Comparison of ENCODE assay signal across 19 cellular contexts in the genomic region with DNA sequence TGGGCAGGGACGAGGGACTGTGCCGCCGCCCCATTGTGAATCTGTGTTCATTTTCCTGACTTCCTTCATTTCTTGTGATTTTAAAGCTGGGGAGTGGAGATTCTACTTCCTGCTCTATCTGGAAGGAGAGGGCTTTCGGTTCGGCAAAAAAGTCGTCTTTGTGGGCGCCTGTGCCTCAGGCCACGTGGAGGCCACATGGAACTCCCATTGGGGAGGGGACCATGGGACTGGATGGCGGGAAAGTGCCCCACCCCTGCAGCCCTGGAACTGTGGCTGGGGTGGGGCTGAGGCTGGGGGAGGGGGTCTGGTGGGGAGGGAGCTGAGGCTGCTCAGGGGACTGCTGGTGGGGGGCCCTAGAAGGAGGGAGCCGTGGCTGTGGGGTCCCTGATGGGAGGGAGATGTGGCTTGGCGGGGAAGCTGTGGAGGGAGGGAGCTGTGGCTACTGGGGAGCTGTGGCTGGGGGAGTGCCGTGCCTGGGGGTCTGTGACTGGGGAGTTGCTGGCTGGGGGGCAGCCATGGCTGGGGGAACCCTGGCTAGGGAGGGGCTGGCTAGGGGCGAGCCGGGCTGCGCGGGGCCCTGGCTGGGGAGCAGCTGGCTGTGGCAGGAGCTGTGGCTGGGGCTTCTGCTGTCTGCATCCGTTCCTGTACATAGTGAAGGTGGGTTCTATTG. TPM values are rescaled to one million over a fixed set of nuclear protein-coding genes. Genes with fewer than 3 reads are reported as not detected.
A peak's percentile ranks its signal among the peaks of the same experiment; 100 is the strongest.
DNase-seq lines count a peak whose midpoint lies in the region; ATAC-seq and TF ChIP-seq lines count a peak whose summit lies in the region.
"Had no signal": no experiment of that assay in that cellular context is flagged by ENCODE, and none has a peak within 500 bp of the region (broad histone marks: within the 10 kb centered on the region; RNA-seq: fewer than 3 reads in every experiment).

No MANE protein-coding gene starts in this region.

- no peak for ATAC-seq in GM21786 (IDR thresholded peaks at IDR 0.05; ENCODE audit: unreplicated experiment)
- ATAC-seq: activated CD4-positive, CD25-positive, alpha-beta regulatory T cell treated with anti-CD3 and anti-CD28 coated beads, Interleukin-2, amount 50 U/mL, for 24 hours; lower lobe of right lung; right lobe of liver had no signal

- no peaks in the 10 kb centered on the region for H3K36me3 ChIP-seq in BLaER1
- peaks cover 0 to 8% of the 10 kb centered on the region in 2 experiments; a peak in 1 of 3 replicates for H3K36me3 ChIP-seq in HEK293 (ENCODE audit: control insufficient read depth in 2 of 2, insufficient read depth in 1 of 2, low read length in 2 of 2)
- H3K36me3 ChIP-seq: lower lobe of right lung, right lobe of liver had no signal

- no peaks in the 10 kb centered on the region for H3K27me3 ChIP-seq in BLaER1
- H3K27me3 ChIP-seq: right lobe of liver had no signal

- H3K4me1 Mint-ChIP-seq in brain (peaks cover 24% of the 10 kb centered on the region), nephron (peaks cover 42% of the 10 kb centered on the region)

- peak overlapping the region in 3 of 5 experiments; percentile 67 to 90 (median 79) for H3K27ac Mint-ChIP-seq in brain
- H3K27ac Mint-ChIP-seq in nephron: peak overlapping the region in 1 of 3 experiments; percentile 67
- H3K27ac Mint-ChIP-seq: CD4-positive, alpha-beta memory T cell had no signal

- no peaks in the 10 kb centered on the region for H3K9me3 ChIP-seq in BLaER1
- H3K9me3 ChIP-seq in HEK293 (ENCODE audit: control insufficient read depth, insufficient read depth, low read depth, low read length): no peaks in the 10 kb centered on the region
- H3K9me3 ChIP-seq: lower lobe of right lung, right lobe of liver had no signal

- peaks cover 41% of the 10 kb centered on the region for H3K4me1 ChIP-seq in BLaER1
- H3K4me1 ChIP-seq in HEK293 (ENCODE audit: control insufficient read depth, insufficient read depth, low read length): 0 out of 2 replicates have a peak, but pooled peaks cover 6% of the 10 kb centered on the region

- H4K20me1 ChIP-seq in BLaER1: no peaks in the 10 kb centered on the region

- H3K4me3 Mint-ChIP-seq in brain: no peak overlapping the region
- peak overlapping the region in 2 of 3 experiments; percentile 24 to 45 for H3K4me3 Mint-ChIP-seq in nephron
- H3K4me3 Mint-ChIP-seq: CD4-positive, alpha-beta memory T cell had no signal

- DNase-seq in islet precursor cell (no peak), NCI-H2171 treated with DMSO at 0.1 percent for 48 hours (lab: John Stamatoyannopoulos, UW) (no peak), mesenteric fat pad (ENCODE audit: low spot score) (no peak)
- DNase-seq: activated gamma-delta T cell treated with Interleukin-2 at 50 U/mL for 16 hours; activated T-cell treated with anti-CD3 and anti-CD28 coated beads, Interleukin-2, amount 50 U/mL, for 1 hour; central memory CD4-positive, alpha-beta T cell; GDM1; lower lobe of right lung; NCI-H1694; occipital lobe; right lobe of liver; SHP77 had no signal

- no peaks in the 10 kb centered on the region for H3K36me3 Mint-ChIP-seq in brain
- H3K36me3 Mint-ChIP-seq in nephron (ENCODE audit: low read depth): no peaks in the 10 kb centered on the region
- H3K36me3 Mint-ChIP-seq: CD4-positive, alpha-beta memory T cell had no signal

- CTCF ChIA-PET in HEK293 (lab: Yijun Ruan, JAX): interaction anchor here (0.7 to 1.6 kb wide), 6 partner anchors 35 to 296 kb away, joined by 3 to 6 read pairs (median 4); no protein-coding TSS in a partner anchor

- H3K9me3 Mint-ChIP-seq in brain (no peaks in the 10 kb centered on the region), nephron (no peaks in the 10 kb centered on the region)

- H3K27me3 Mint-ChIP-seq in brain (no peaks in the 10 kb centered on the region), nephron (ENCODE audit: low read depth) (no peaks in the 10 kb centered on the region)

- H3K4me3 ChIP-seq in BLaER1: no peak overlapping the region
- H3K4me3 ChIP-seq in HEK293 (ENCODE audit: low read depth, low read length): no peak overlapping the region
- H3K4me3 ChIP-seq: lower lobe of right lung, right lobe of liver had no signal

- H3K27ac ChIP-seq in BLaER1 (peak overlapping the region; percentile 35; the same call in 1 of the 2 replicates), HEK293 (ENCODE audit: extremely low read depth, low read depth, low read length) (no peak overlapping the region)
- H3K27ac ChIP-seq: lower lobe of right lung, right lobe of liver had no signal

- H3K9ac ChIP-seq in BLaER1: no peak overlapping the region

- no peak for TF ChIP-seq CTCF in HEK293 (tag by site-specific recombination; IDR thresholded peaks at IDR 0.05)
- no peak for TF ChIP-seq CTCF in brain (conservative IDR thresholded peaks at IDR 0.05)
- TF ChIP-seq CTCF in nephron (IDR thresholded peaks at IDR 0.05; ENCODE audit: unreplicated experiment in 3 of 3): no peak

- POLR2A ChIA-PET in HEK293 (lab: Yijun Ruan, JAX): interaction anchor here (0.9 kb wide), 1 partner anchor 144 kb away, joined by 4 read pairs; no protein-coding TSS in a partner anchor

- peak overlapping the region; percentile 76 for H3K4me2 ChIP-seq in BLaER1

TF ChIP-seq in HEK293, 187 proteins besides CTCF, POLR2A, EP300 and RAD21:
- TF ChIP-seq ZNF391 (tag by site-specific recombination; IDR thresholded peaks at IDR 0.05; ENCODE audit: borderline replicate concordance, low read depth): no peak
- no peak for TF ChIP-seq ZNF350 (tag by site-specific recombination; IDR thresholded peaks at IDR 0.05)
- TF ChIP-seq ZIC2 (tag by site-specific recombination; IDR thresholded peaks at IDR 0.05): 0 out of 2 replicates have a peak, but pooled peaks have one; percentile 24
- TF ChIP-seq GLIS1 (tag by site-specific recombination; IDR thresholded peaks at IDR 0.05): peak; percentile 53; the same call in 1 of the 2 replicates
- no peak for TF ChIP-seq ZNF174 (tag by site-specific recombination; IDR thresholded peaks at IDR 0.05)
- TF ChIP-seq ZBTB17 (tag by site-specific recombination; IDR thresholded peaks at IDR 0.05): no peak
- no peak for TF ChIP-seq ZNF274 (IDR thresholded peaks at IDR 0.05; ENCODE audit: low read length)
- TF ChIP-seq ZNF274 (tag by site-specific recombination; IDR thresholded peaks at IDR 0.05; ENCODE audit: borderline replicate concordance): no peak
- TF ChIP-seq ZNF623 (tag by site-specific recombination; IDR thresholded peaks at IDR 0.05): no peak
- TF ChIP-seq ZNF585B (tag by site-specific recombination; IDR thresholded peaks at IDR 0.05): no peak
- TF ChIP-seq GLI2 (tag by site-specific recombination; IDR thresholded peaks at IDR 0.05; ENCODE audit: borderline replicate concordance, low read depth): no peak

RNA-seq across cellular contexts. Expression of gene COL18A1, which starts 31.5 kb away (rescaled TPM):
- polyA plus RNA-seq in brain (ENCODE audit: insufficient read depth, low read depth, low replicate concordance): 31.5 TPM
- total RNA-seq in mesenteric fat pad: 79.8 TPM

Comparison
In these comparisons a context has a peak if more than half of its experiments do, and no peak if none do; other contexts are left out.
1. H3K4me3 Mint-ChIP-seq: peak in nephron (2 of 3); none in brain (0 of 5).